Comparison of ENCODE assay signal across 8 cellular contexts in the genomic region with DNA sequence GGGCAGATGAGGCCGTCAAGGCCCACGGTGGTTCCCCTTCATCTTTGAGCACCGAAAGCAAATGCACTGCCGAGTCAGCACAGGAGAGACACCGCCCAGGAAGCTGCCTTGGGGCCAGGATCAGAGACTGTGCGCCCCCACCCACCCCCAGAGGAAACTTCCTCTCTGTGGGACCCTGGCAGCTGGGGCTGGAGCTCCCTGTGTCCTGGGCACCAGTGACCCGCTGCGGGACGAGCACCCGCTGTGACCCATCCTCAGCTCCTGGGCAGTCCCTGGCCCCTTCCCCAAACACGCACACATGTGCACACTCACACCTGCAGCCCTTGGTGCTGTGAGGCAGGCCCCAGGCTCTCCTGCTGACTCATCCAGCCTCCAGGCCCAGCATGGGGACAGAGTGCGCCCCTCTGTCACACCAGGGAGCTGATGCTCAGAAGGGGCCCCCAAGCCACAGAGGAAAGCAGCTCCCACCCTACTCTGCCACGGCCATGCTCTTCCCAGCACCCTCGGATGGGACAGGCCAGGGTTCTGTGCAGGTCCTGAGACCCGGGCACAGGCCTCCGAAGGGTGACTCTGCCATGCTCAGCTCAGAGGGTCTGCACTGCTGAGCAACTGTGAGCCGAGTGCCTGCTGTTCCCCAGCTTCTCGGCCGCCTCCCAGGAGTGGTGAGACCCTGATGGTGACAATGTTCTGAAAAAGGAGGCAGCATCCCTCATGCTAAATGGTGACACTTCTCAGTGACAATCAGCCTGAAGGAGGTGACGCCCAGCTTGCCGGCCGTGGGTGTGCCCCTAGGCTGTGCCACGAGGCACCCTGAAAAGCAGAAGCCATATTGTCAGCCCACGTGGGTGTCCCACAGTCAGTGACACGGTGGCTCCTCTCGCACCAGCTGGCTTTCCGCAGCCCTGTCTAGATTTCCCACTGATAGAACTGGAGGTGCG. TPM values are rescaled to one million over a fixed set of nuclear protein-coding genes. Genes with fewer than 3 reads are reported as not detected.
DNase-seq lines count a peak whose midpoint lies in the region; ATAC-seq, FAIRE-seq and TF ChIP-seq lines count a peak whose summit lies in the region.

No MANE protein-coding gene starts in this region.

- H2AK5ac ChIP-seq in trophoblast cell (ENCODE audit: low read length): peak overlapping the region; percentile 8

- H3K27ac ChIP-seq in astrocyte (ENCODE audit: low read depth, low read length) (peak overlapping the region; percentile 50), trophoblast cell (ENCODE audit: low read depth, low read length) (no peak overlapping the region)

- H3K4me1 Mint-ChIP-seq in T-cell (peaks cover 51 to 60% (median 53%) of the 10 kb centered on the region in 3 donors), astrocyte (ENCODE audit: low read depth, unreplicated experiment) (peaks cover 42% of the 10 kb centered on the region)

- DNase-seq in GM19239 (ENCODE audit: insufficient read length, low spot score) (no peak), T-cell (peak in 32 of 34 experiments; percentile 29 to 71 (median 52)), astrocyte (ENCODE audit: low read depth) (no peak), trophoblast cell (no peak), mesenteric fat pad (ENCODE audit: low spot score) (no peak)

- peak overlapping the region; percentile 52 for H3K4ac ChIP-seq in trophoblast cell (ENCODE audit: low read depth, low read length)

- H3K4me3 Mint-ChIP-seq in T-cell: peak overlapping the region; percentile 66 to 74 (median 71)
- peak overlapping the region; percentile 83 for H3K4me3 Mint-ChIP-seq in astrocyte (ENCODE audit: unreplicated experiment)

- CTCF ChIA-PET in T-cell (lab: Charles Lee): interaction anchor here (0.5 to 1.6 kb wide), 7 partner anchors 32 to 386 kb away, joined by 3 to 4 read pairs (median 3); no protein-coding TSS in a partner anchor

- H3K4me1 ChIP-seq in astrocyte (ENCODE audit: insufficient read depth, low read length) (peaks cover 53% of the 10 kb centered on the region), trophoblast cell (ENCODE audit: control insufficient read depth in 1 of 2, insufficient read depth in 2 of 2, low read length in 2 of 2) (peaks cover 32 to 48% of the 10 kb centered on the region in 2 experiments)

- H3K14ac ChIP-seq in trophoblast cell (ENCODE audit: low read length): no peak overlapping the region

- H2BK120ac ChIP-seq in trophoblast cell (ENCODE audit: insufficient read depth, low read length, poor library complexity): no peak overlapping the region

- H4K8ac ChIP-seq in trophoblast cell (ENCODE audit: low read depth, low read length): no peak overlapping the region

- peak overlapping the region; percentile 18 for H3K18ac ChIP-seq in trophoblast cell (ENCODE audit: low read length)

- WGBS in trophoblast cell (ENCODE audit: extremely low coverage, insufficient coverage, insufficient read length): no CpG with 5 or more reads among the region's 28 CpGs

- peaks cover 77% of the 10 kb centered on the region for H4K20me1 ChIP-seq in astrocyte (ENCODE audit: insufficient read depth, low read length)

- H3K4me2 ChIP-seq in astrocyte (ENCODE audit: low read length) (peak overlapping the region; percentile 93), trophoblast cell (ENCODE audit: low read length) (no peak overlapping the region)

- H3K36me3 ChIP-seq in astrocyte (ENCODE audit: insufficient read depth, low read length) (no peaks in the 10 kb centered on the region), trophoblast cell (ENCODE audit: control insufficient read depth in 1 of 2, insufficient read depth in 2 of 2, low read length in 2 of 2) (peaks cover 0 to 3% of the 10 kb centered on the region in 2 experiments)

- H3K79me2 ChIP-seq in astrocyte (ENCODE audit: insufficient read depth, low read length) (peaks cover 83% of the 10 kb centered on the region), trophoblast cell (ENCODE audit: control insufficient read depth, insufficient read depth, low read length, poor library complexity) (peaks cover 31% of the 10 kb centered on the region)

- H3K9me3 ChIP-seq in astrocyte (ENCODE audit: insufficient read depth, low read depth, low read length) (no peaks in the 10 kb centered on the region), trophoblast cell (ENCODE audit: insufficient read depth, low read depth, low read length) (no peaks in the 10 kb centered on the region)

- H2AFZ ChIP-seq in astrocyte (ENCODE audit: low read depth, low read length) (no peak overlapping the region), trophoblast cell (ENCODE audit: insufficient read depth, low read length, poor library complexity) (no peak overlapping the region)

- H2BK12ac ChIP-seq in trophoblast cell (ENCODE audit: low read length): no peak overlapping the region

- H3K4me3 ChIP-seq in astrocyte (ENCODE audit: insufficient read depth, low read depth, low read length): no peak overlapping the region
- no peak overlapping the region for H3K4me3 ChIP-seq in trophoblast cell (ENCODE audit: low read depth, low read length)

- H3K27ac Mint-ChIP-seq in T-cell (peak overlapping the region; percentile 91 to 96), astrocyte (ENCODE audit: unreplicated experiment) (peak overlapping the region; percentile 86)

- no peaks in the 10 kb centered on the region for H3K9me3 Mint-ChIP-seq in T-cell
- no peaks in the 10 kb centered on the region for H3K9me3 Mint-ChIP-seq in astrocyte (ENCODE audit: unreplicated experiment)

- H4K12ac ChIP-seq in trophoblast cell (ENCODE audit: low read depth, low read length): no peak overlapping the region

- H3K27me3 Mint-ChIP-seq in T-cell (no peaks in the 10 kb centered on the region), astrocyte (ENCODE audit: low read depth, unreplicated experiment) (no peaks in the 10 kb centered on the region)

- H3K79me1 ChIP-seq in trophoblast cell (ENCODE audit: low read length): peaks cover 20% of the 10 kb centered on the region

- no peak overlapping the region for H2BK5ac ChIP-seq in trophoblast cell (ENCODE audit: low read depth, low read length, poor library complexity)

- no peak for TF ChIP-seq CTCF in astrocyte (IDR thresholded peaks at IDR 0.05; ENCODE audit: insufficient read depth, low read depth, low read length)

- POLR2A ChIA-PET in T-cell (lab: Charles Lee): no interaction called here

- H3K27me3 ChIP-seq in astrocyte (ENCODE audit: insufficient read depth, low read length) (no peaks in the 10 kb centered on the region), trophoblast cell (ENCODE audit: insufficient read depth, low read length) (no peaks in the 10 kb centered on the region)

- H4K91ac ChIP-seq in trophoblast cell (ENCODE audit: low read depth, low read length): no peak overlapping the region

- ATAC-seq in T-cell (replicated peaks in 1 of 4) (peak; percentile 64 to 67 (median 66)), GM19463 (IDR thresholded peaks at IDR 0.05; ENCODE audit: unreplicated experiment) (no peak), HG03342 (IDR thresholded peaks at IDR 0.05; ENCODE audit: unreplicated experiment) (no peak), GM19467 (IDR thresholded peaks at IDR 0.05; ENCODE audit: unreplicated experiment) (no peak)

- H3K23ac ChIP-seq in trophoblast cell (ENCODE audit: low read length): no peak overlapping the region

- H3K9ac ChIP-seq in astrocyte (ENCODE audit: low read length) (peak overlapping the region; percentile 93), trophoblast cell (ENCODE audit: low read length) (no peak overlapping the region)

- peak; percentile 86 for FAIRE-seq in GM19239 (lab: Jason Lieb, UNC)
- FAIRE-seq in astrocyte (lab: Jason Lieb, UNC): no peak

- H3K36me3 Mint-ChIP-seq in T-cell (no peaks in the 10 kb centered on the region), astrocyte (ENCODE audit: low read depth, unreplicated experiment) (no peaks in the 10 kb centered on the region)

RNA-seq across cellular contexts. Expression of gene PIEZO1, which starts 3.6 kb away (rescaled TPM):
- total RNA-seq in T-cell: 100 to 1,000 TPM; 139 to 274 (median 240) TPM
- total RNA-seq in astrocyte: 239 and 247 TPM in 2 replicates
- polyA plus RNA-seq in trophoblast cell (2013): 77.3 and 84.7 TPM in 2 replicates
- 318 TPM for total RNA-seq in mesenteric fat pad

RNA-seq across cellular contexts. Expression of gene CDT1, which starts 22.2 kb away (rescaled TPM):
- 1 to 10 TPM in 4 of 5 donors, under 1 TPM in 1; 0.93 to 3.7 (median 1.5) TPM for total RNA-seq in T-cell
- 3.7 and 4.7 TPM in 2 replicates for total RNA-seq in astrocyte
- polyA plus RNA-seq in trophoblast cell (2013): 19.4 and 19.8 TPM in 2 replicates
- 0.22 TPM for total RNA-seq in mesenteric fat pad

RNA-seq across cellular contexts. Expression of gene APRT, which starts 30.3 kb away (rescaled TPM):
- total RNA-seq in T-cell (100 to 1,000 TPM; 166 to 245 (median 228) TPM), astrocyte (132 and 143 TPM in 2 replicates), mesenteric fat pad (96.7 TPM)
- polyA plus RNA-seq in trophoblast cell (2013): 95.8 and 96.2 TPM in 2 replicates

Comparison
In these comparisons a context has a peak if more than half of its experiments do, and no peak if none do; other contexts are left out.
1. DNase-seq: peak in T-cell (32 of 34); none in GM19239 (single experiment), astrocyte (single experiment), trophoblast cell (0 of 2) and mesenteric fat pad (single experiment).
2. ATAC-seq: peak in T-cell (4 of 4); none in GM19463 (single experiment), HG03342 (single experiment) and GM19467 (single experiment).